1 cellular context compared by ENCODE assay signal in genomic region chr15:67043939-67044771, GRCh38.
TF ChIP-seq lines count a peak whose summit lies in the region.

No MANE protein-coding gene starts in this region.

TF ChIP-seq in H1, 55 proteins besides CTCF, POLR2A, EP300 and RAD21:
- TF ChIP-seq RNF2 (IDR thresholded peaks at IDR 0.05; ENCODE audit: borderline replicate concordance, low read depth, low read length, missing control alignments, poor library complexity, severe bottlenecking): no peak
- 0 out of 2 replicates have a peak, but pooled peaks have one; percentile 32 for TF ChIP-seq YY1 (IDR thresholded peaks at IDR 0.05; ENCODE audit: low read depth, low read length)
- peak; percentile 78 for TF ChIP-seq ATF3 (IDR thresholded peaks at IDR 0.05; ENCODE audit: insufficient read depth, low read depth, low read length)
- no peak for TF ChIP-seq CHD1 (IDR thresholded peaks at IDR 0.05; ENCODE audit: low read depth, low read length)
- no peak for TF ChIP-seq KDM1A (IDR thresholded peaks at IDR 0.05; ENCODE audit: borderline replicate concordance, low read length)
- TF ChIP-seq SP1 (IDR thresholded peaks at IDR 0.05; ENCODE audit: low read depth, low read length): 0 out of 2 replicates have a peak, but pooled peaks have one; percentile 51
- peak; percentile 40; the same call in 1 of the 2 replicates for TF ChIP-seq CREB1 (IDR thresholded peaks at IDR 0.05)
- TF ChIP-seq GABPA (IDR thresholded peaks at IDR 0.05; ENCODE audit: borderline replicate concordance, insufficient read depth, low read length): no peak
- no peak for TF ChIP-seq HDAC2 (IDR thresholded peaks at IDR 0.05; ENCODE audit: borderline replicate concordance in 1 of 2, low read depth in 2 of 2, low read length in 2 of 2)
- no peak for TF ChIP-seq SUZ12 (IDR thresholded peaks at IDR 0.05; ENCODE audit: low read length)
- TF ChIP-seq JUND (IDR thresholded peaks at IDR 0.05; ENCODE audit: low read length): no peak; the same call in 1 of the 2 replicates
- TF ChIP-seq RFX5 (IDR thresholded peaks at IDR 0.05; ENCODE audit: borderline replicate concordance, low read depth, low read length): no peak
- TF ChIP-seq POU5F1 (IDR thresholded peaks at IDR 0.05; ENCODE audit: low read depth, low read length): no peak
- no peak for TF ChIP-seq SRF (IDR thresholded peaks at IDR 0.05; ENCODE audit: low read depth, low read length)
- no peak for TF ChIP-seq ZNF274 (IDR thresholded peaks at IDR 0.05; ENCODE audit: borderline replicate concordance, extremely low read depth, low read length)
- peak; percentile 88 for TF ChIP-seq CEBPB (IDR thresholded peaks at IDR 0.05; ENCODE audit: low read depth, low read length)
- TF ChIP-seq ASH2L (IDR thresholded peaks at IDR 0.05; ENCODE audit: low read length): peak; percentile 56
- TF ChIP-seq TCF12 (IDR thresholded peaks at IDR 0.05; ENCODE audit: low read depth, low read length): 0 out of 2 replicates have a peak, but pooled peaks have one; percentile 35
- no peak for TF ChIP-seq CBX8 (IDR thresholded peaks at IDR 0.05; ENCODE audit: borderline replicate concordance, low read depth, low read length)
- peak; percentile 99 for TF ChIP-seq TEAD4 (IDR thresholded peaks at IDR 0.05; ENCODE audit: low read depth, low read length)
- no peak for TF ChIP-seq E2F6 (IDR thresholded peaks at IDR 0.05)
- no peak for TF ChIP-seq TAF1 (IDR thresholded peaks at IDR 0.05; ENCODE audit: low read depth, low read length)
- TF ChIP-seq PHF8 (conservative IDR thresholded peaks at IDR 0.05; ENCODE audit: low read depth, low read length): no peak
